Comparison of ENCODE assay signal across 2 cellular contexts in genomic region chr10:92123031-92123450, GRCh38.
A peak's percentile ranks its signal among the peaks of the same experiment; 100 is the strongest.
TF ChIP-seq lines count a peak whose summit lies in the region.

No MANE protein-coding gene starts in this region.

TF ChIP-seq in endothelial cell of umbilical vein, 7 proteins besides CTCF, POLR2A, EP300 and RAD21 (continued from another document):
- TF ChIP-seq JUN (IDR thresholded peaks at IDR 0.05; ENCODE audit: borderline replicate concordance, insufficient read depth, insufficient read length, low read depth) (no peak), GATA2 (IDR thresholded peaks at IDR 0.05; ENCODE audit: insufficient read depth, insufficient read length, low read depth, low read length) (no peak), FOS (IDR thresholded peaks at IDR 0.05; ENCODE audit: borderline replicate concordance, insufficient read depth, low read length) (no peak)

TF ChIP-seq in liver, 16 proteins besides CTCF, POLR2A, EP300 and RAD21:
- TF ChIP-seq REST (IDR thresholded peaks at IDR 0.05) (peak; percentile 30), HNF4G (IDR thresholded peaks at IDR 0.05) (peak; percentile 44), MAX (IDR thresholded peaks at IDR 0.05) (peak; percentile 31), SP1 (IDR thresholded peaks at IDR 0.05) (peak; percentile 85), FOXA1 (IDR thresholded peaks at IDR 0.05) (peak; percentile 57), JUND (IDR thresholded peaks at IDR 0.05) (peak; percentile 62 to 68), ATF3 (IDR thresholded peaks at IDR 0.05) (no peak), HNF4A (conservative IDR thresholded peaks at IDR 0.05) (peak; percentile 85 to 91), GABPA (IDR thresholded peaks at IDR 0.05 in 1 of 2, conservative IDR thresholded peaks at IDR 0.05 in 1 of 2) (peak; percentile 21 to 54), FOXA2 (IDR thresholded peaks at IDR 0.05) (peak; percentile 83), TAF1 (conservative IDR thresholded peaks at IDR 0.05) (no peak), NR2F2 (IDR thresholded peaks at IDR 0.05) (peak; percentile 75), EGR1 (IDR thresholded peaks at IDR 0.05; ENCODE audit: low read depth in 2 of 2) (peak in 1 of 2 donors; percentile 27), ZBTB33 (IDR thresholded peaks at IDR 0.05) (no peak), YY1 (IDR thresholded peaks at IDR 0.05) (peak; percentile 42), RXRA (IDR thresholded peaks at IDR 0.05) (peak; percentile 91 to 97)
